Comparison of ENCODE assay signal across 1 cellular context in genomic region chr19:1563251-1563650, GRCh38.
TF ChIP-seq lines count a peak whose summit lies in the region.

No MANE protein-coding gene starts in this region.

TF ChIP-seq in K562, 482 proteins besides CTCF, POLR2A, EP300 and RAD21:
- peak; percentile 68; the same call in 1 of the 2 replicates for TF ChIP-seq ZNF24 (IDR thresholded peaks at IDR 0.05)
- TF ChIP-seq PPARD (CRISPR knock-in tag; IDR thresholded peaks at IDR 0.05), result no peak
- TF ChIP-seq ZNF740 (CRISPR knock-in tag; IDR thresholded peaks at IDR 0.05), result no peak
- no peak for TF ChIP-seq ZNF740 (tag; IDR thresholded peaks at IDR 0.05)
- no peak for TF ChIP-seq NR2C2 (CRISPR knock-in tag; IDR thresholded peaks at IDR 0.05)
- TF ChIP-seq NR2C2 (tag; IDR thresholded peaks at IDR 0.05), result no peak
- TF ChIP-seq RBFOX2 (IDR thresholded peaks at IDR 0.05; ENCODE audit: low read depth, low read length), result 0 out of 2 replicates have a peak, but pooled peaks have one; percentile 8
TF ChIP-seq in K562: peak in this region for 2.
